Comparison of ENCODE assay signal across 15 cellular contexts in genomic region chr15:41801850-41802455, GRCh38. TPM values are rescaled to one million over a fixed set of nuclear protein-coding genes. Genes with fewer than 3 reads are reported as not detected.
DNase-seq lines count a peak whose midpoint lies in the region; ATAC-seq, FAIRE-seq and TF ChIP-seq lines count a peak whose summit lies in the region.
"Had no signal": no experiment of that assay in that cellular context is flagged by ENCODE, and none has a peak within 500 bp of the region (broad histone marks: within the 10 kb centered on the region; RNA-seq: fewer than 3 reads in every experiment).

No MANE protein-coding gene starts in this region.

- H3K9ac ChIP-seq in astrocyte (ENCODE audit: low read length), result no peak overlapping the region

- peak; percentile 37 for ATAC-seq in activated CD4-positive, alpha-beta T cell treated with anti-CD3 and anti-CD28 coated beads for 36 hours
- no peak for ATAC-seq in activated naive CD8-positive, alpha-beta T cell treated with anti-CD3 and anti-CD28 coated beads, Interleukin-2, amount 50 U/mL, for 24 hours
- no peak for ATAC-seq in GM21737 (IDR thresholded peaks at IDR 0.05; ENCODE audit: unreplicated experiment)
- ATAC-seq: A549; naive thymus-derived CD8-positive, alpha-beta T cell had no signal

- H3K27ac ChIP-seq in astrocyte (ENCODE audit: low read depth, low read length), result peak overlapping the region; percentile 13
- H3K27ac ChIP-seq: A549 had no signal

- peaks cover 8% of the 10 kb centered on the region for H3K36me3 Mint-ChIP-seq in activated CD4-positive, alpha-beta T cell treated with anti-CD3 and anti-CD28 coated beads for 36 hours (ENCODE audit: low read depth)
- H3K36me3 Mint-ChIP-seq in activated CD4-positive, alpha-beta T cell treated with anti-CD3 and anti-CD28 coated beads, Interleukin-2, amount 10 ng/mL, durations not matched to agents 24 days and 14 days (ENCODE audit: low read depth), result peaks cover 17% of the 10 kb centered on the region
- peaks cover 16% of the 10 kb centered on the region for H3K36me3 Mint-ChIP-seq in astrocyte (ENCODE audit: low read depth, unreplicated experiment)
- H3K36me3 Mint-ChIP-seq in activated naive CD8-positive, alpha-beta T cell treated with anti-CD3 and anti-CD28 coated beads, Interleukin-2, amount 50 U/mL, for 24 hours (ENCODE audit: low read depth), result peaks cover 2% of the 10 kb centered on the region

- H3K4me3 Mint-ChIP-seq in activated CD4-positive, alpha-beta T cell treated with anti-CD3 and anti-CD28 coated beads for 36 hours, result no peak overlapping the region
- no peak overlapping the region for H3K4me3 Mint-ChIP-seq in activated CD4-positive, alpha-beta T cell treated with anti-CD3 and anti-CD28 coated beads, Interleukin-2, amount 10 ng/mL, durations not matched to agents 24 days and 14 days
- no peak overlapping the region for H3K4me3 Mint-ChIP-seq in astrocyte (ENCODE audit: unreplicated experiment)
- no peak overlapping the region for H3K4me3 Mint-ChIP-seq in activated naive CD8-positive, alpha-beta T cell treated with anti-CD3 and anti-CD28 coated beads, Interleukin-2, amount 50 U/mL, for 24 hours
- H3K4me3 Mint-ChIP-seq: activated naive CD8-positive, alpha-beta T cell treated with anti-CD3 and anti-CD28 coated beads for 36 hours; CD14-positive monocyte; naive thymus-derived CD8-positive, alpha-beta T cell had no signal

- no peak for DNase-seq in activated CD4-positive, alpha-beta T cell treated with anti-CD3 and anti-CD28 coated beads for 36 hours
- no peak for DNase-seq in activated CD4-positive, alpha-beta T cell treated with anti-CD3 and anti-CD28 coated beads, Interleukin-2, amount 10 ng/mL, durations not matched to agents 24 days and 14 days
- DNase-seq in astrocyte (ENCODE audit: low read depth) (peak; percentile 64), fibroblast of pulmonary artery (ENCODE audit: low read depth) (peak; percentile 20), islet precursor cell (no peak)
- DNase-seq in activated naive CD8-positive, alpha-beta T cell treated with anti-CD3 and anti-CD28 coated beads, Interleukin-2, amount 50 U/mL, for 24 hours, result no peak
- DNase-seq in stimulated activated CD4-positive, alpha-beta T cell treated with anti-CD3 and anti-CD28 coated beads, Interleukin-4, amount 100 ng/mL, for 4 hours, result no peak
- DNase-seq: activated naive CD8-positive, alpha-beta T cell treated with anti-CD3 and anti-CD28 coated beads for 36 hours; naive thymus-derived CD8-positive, alpha-beta T cell; NCI-H1930; NCI-H510A treated with DMSO at 0.1 percent for 48 hours had no signal

- intact Hi-C loops in activated CD4-positive, alpha-beta T cell treated with anti-CD3 and anti-CD28 coated beads for 36 hours (cut with DNase I, micrococcal nuclease), result no loop called here
- intact Hi-C loops in activated CD4-positive, alpha-beta T cell treated with anti-CD3 and anti-CD28 coated beads, Interleukin-2, amount 10 ng/mL, durations not matched to agents 24 days and 14 days (cut with micrococcal nuclease), result no loop called here

- CTCF ChIA-PET in activated CD4-positive, alpha-beta T cell treated with anti-CD3 and anti-CD28 coated beads for 36 hours (lab: Charles Lee), result interaction anchor here (0.8 to 1.8 kb wide), 4 partner anchors 9 to 102 kb away, joined by 3 to 12 read pairs (median 5); partner anchors contain the start of gene MAPKBP1

- peaks cover 4% of the 10 kb centered on the region for H3K36me3 ChIP-seq in astrocyte (ENCODE audit: insufficient read depth, low read length)

- H3K4me3 ChIP-seq in astrocyte (ENCODE audit: insufficient read depth, low read depth, low read length) (no peak overlapping the region), fibroblast of pulmonary artery (replicated peaks; ENCODE audit: low read depth, low read length) (no peak overlapping the region)
- H3K4me3 ChIP-seq: A549 had no signal

- no peaks in the 10 kb centered on the region for H3K9me3 Mint-ChIP-seq in activated CD4-positive, alpha-beta T cell treated with anti-CD3 and anti-CD28 coated beads for 36 hours (ENCODE audit: low read depth)
- H3K9me3 Mint-ChIP-seq in activated CD4-positive, alpha-beta T cell treated with anti-CD3 and anti-CD28 coated beads, Interleukin-2, amount 10 ng/mL, durations not matched to agents 24 days and 14 days, result no peaks in the 10 kb centered on the region
- no peaks in the 10 kb centered on the region for H3K9me3 Mint-ChIP-seq in astrocyte (ENCODE audit: unreplicated experiment)
- H3K9me3 Mint-ChIP-seq in activated naive CD8-positive, alpha-beta T cell treated with anti-CD3 and anti-CD28 coated beads, Interleukin-2, amount 50 U/mL, for 24 hours, result no peaks in the 10 kb centered on the region
- H3K9me3 Mint-ChIP-seq: activated naive CD8-positive, alpha-beta T cell treated with anti-CD3 and anti-CD28 coated beads for 36 hours; naive thymus-derived CD8-positive, alpha-beta T cell had no signal

- no peaks in the 10 kb centered on the region for H3K27me3 Mint-ChIP-seq in activated CD4-positive, alpha-beta T cell treated with anti-CD3 and anti-CD28 coated beads for 36 hours
- no peaks in the 10 kb centered on the region for H3K27me3 Mint-ChIP-seq in activated CD4-positive, alpha-beta T cell treated with anti-CD3 and anti-CD28 coated beads, Interleukin-2, amount 10 ng/mL, durations not matched to agents 24 days and 14 days
- no peaks in the 10 kb centered on the region for H3K27me3 Mint-ChIP-seq in astrocyte (ENCODE audit: low read depth, unreplicated experiment)
- H3K27me3 Mint-ChIP-seq in activated naive CD8-positive, alpha-beta T cell treated with anti-CD3 and anti-CD28 coated beads, Interleukin-2, amount 50 U/mL, for 24 hours, result no peaks in the 10 kb centered on the region
- H3K27me3 Mint-ChIP-seq: activated naive CD8-positive, alpha-beta T cell treated with anti-CD3 and anti-CD28 coated beads for 36 hours; naive thymus-derived CD8-positive, alpha-beta T cell had no signal

- peaks cover 30% of the 10 kb centered on the region for H3K79me2 ChIP-seq in astrocyte (ENCODE audit: insufficient read depth, low read length)

- peak overlapping the region; percentile 20 for H3K4me2 ChIP-seq in astrocyte (ENCODE audit: low read length)
- H3K4me2 ChIP-seq: A549 had no signal

- FAIRE-seq in astrocyte (lab: Jason Lieb, UNC), result no peak
- FAIRE-seq: A549, islet of Langerhans had no signal

- peaks cover 17% of the 10 kb centered on the region for H3K4me1 Mint-ChIP-seq in activated CD4-positive, alpha-beta T cell treated with anti-CD3 and anti-CD28 coated beads for 36 hours
- peaks cover 12% of the 10 kb centered on the region for H3K4me1 Mint-ChIP-seq in activated CD4-positive, alpha-beta T cell treated with anti-CD3 and anti-CD28 coated beads, Interleukin-2, amount 10 ng/mL, durations not matched to agents 24 days and 14 days
- H3K4me1 Mint-ChIP-seq in astrocyte (ENCODE audit: low read depth, unreplicated experiment), result peaks cover 24% of the 10 kb centered on the region
- H3K4me1 Mint-ChIP-seq in activated naive CD8-positive, alpha-beta T cell treated with anti-CD3 and anti-CD28 coated beads, Interleukin-2, amount 50 U/mL, for 24 hours, result peaks cover 24% of the 10 kb centered on the region
- H3K4me1 Mint-ChIP-seq: CD14-positive monocyte had no signal

- H3K4me1 ChIP-seq in astrocyte (ENCODE audit: insufficient read depth, low read length), result peaks cover 15% of the 10 kb centered on the region
- H3K4me1 ChIP-seq: A549 had no signal

- POLR2A ChIA-PET in activated CD4-positive, alpha-beta T cell treated with anti-CD3 and anti-CD28 coated beads for 36 hours (lab: Charles Lee), result interaction anchor here (0.5 kb wide), 1 partner anchor 1949 kb away, joined by 5 read pairs; no protein-coding TSS in a partner anchor

- TF ChIP-seq CTCF in astrocyte (IDR thresholded peaks at IDR 0.05; ENCODE audit: insufficient read depth, low read depth, low read length) (no peak), fibroblast of pulmonary artery (IDR thresholded peaks at IDR 0.05; ENCODE audit: low read length, missing control alignments) (no peak)

- H2AFZ ChIP-seq in astrocyte (ENCODE audit: low read depth, low read length), result no peak overlapping the region

- H3K27ac Mint-ChIP-seq in activated CD4-positive, alpha-beta T cell treated with anti-CD3 and anti-CD28 coated beads for 36 hours, result no peak overlapping the region
- no peak overlapping the region for H3K27ac Mint-ChIP-seq in activated CD4-positive, alpha-beta T cell treated with anti-CD3 and anti-CD28 coated beads, Interleukin-2, amount 10 ng/mL, durations not matched to agents 24 days and 14 days
- H3K27ac Mint-ChIP-seq in astrocyte (ENCODE audit: unreplicated experiment), result no peak overlapping the region
- no peak overlapping the region for H3K27ac Mint-ChIP-seq in activated naive CD8-positive, alpha-beta T cell treated with anti-CD3 and anti-CD28 coated beads, Interleukin-2, amount 50 U/mL, for 24 hours
- H3K27ac Mint-ChIP-seq: activated naive CD8-positive, alpha-beta T cell treated with anti-CD3 and anti-CD28 coated beads for 36 hours; CD14-positive monocyte had no signal

- H4K20me1 ChIP-seq in astrocyte (ENCODE audit: insufficient read depth, low read length), result peaks cover 40% of the 10 kb centered on the region

- H3K27me3 ChIP-seq in astrocyte (ENCODE audit: insufficient read depth, low read length), result no peaks in the 10 kb centered on the region

- H3K9me3 ChIP-seq in astrocyte (ENCODE audit: insufficient read depth, low read depth, low read length), result no peaks in the 10 kb centered on the region
- H3K9me3 ChIP-seq: A549 had no signal

RNA-seq across cellular contexts. Expression of gene JMJD7, which starts 25.9 kb away (rescaled TPM):
- 10 to 100 TPM; 17.1 to 17.6 TPM for total RNA-seq in activated CD4-positive, alpha-beta T cell treated with anti-CD3 and anti-CD28 coated beads for 36 hours
- total RNA-seq in activated CD4-positive, alpha-beta T cell treated with anti-CD3 and anti-CD28 coated beads, Interleukin-2, amount 10 ng/mL, durations not matched to agents 24 days and 14 days, result 18.3 and 20.1 TPM in 2 replicates
- total RNA-seq in astrocyte, result 5.7 and 7.6 TPM in 2 replicates

RNA-seq across cellular contexts. Expression of gene MAPKBP1, which starts 27.7 kb away (rescaled TPM):
- 10 to 100 TPM; 16.1 to 19.0 TPM for total RNA-seq in activated CD4-positive, alpha-beta T cell treated with anti-CD3 and anti-CD28 coated beads for 36 hours
- 24.8 and 27.1 TPM in 2 replicates for total RNA-seq in activated CD4-positive, alpha-beta T cell treated with anti-CD3 and anti-CD28 coated beads, Interleukin-2, amount 10 ng/mL, durations not matched to agents 24 days and 14 days
- total RNA-seq in astrocyte, result 30.8 and 30.9 TPM in 2 replicates

RNA-seq across cellular contexts. Expression of gene PLA2G4B, which starts 36.7 kb away (rescaled TPM):
- total RNA-seq in activated CD4-positive, alpha-beta T cell treated with anti-CD3 and anti-CD28 coated beads for 36 hours, result 1 to 10 TPM; 5.0 to 6.9 TPM
- 8.5 and 8.8 TPM in 2 replicates for total RNA-seq in activated CD4-positive, alpha-beta T cell treated with anti-CD3 and anti-CD28 coated beads, Interleukin-2, amount 10 ng/mL, durations not matched to agents 24 days and 14 days
- total RNA-seq in astrocyte, result 1.5 and 1.8 TPM in 2 replicates

Comparison
In these comparisons a context has a peak if more than half of its experiments do, and no peak if none do; other contexts are left out.
1. DNase-seq: peak in astrocyte (single experiment) and fibroblast of pulmonary artery (single experiment); none in activated CD4-positive, alpha-beta T cell treated with anti-CD3 and anti-CD28 coated beads for 36 hours (single experiment), activated CD4-positive, alpha-beta T cell treated with anti-CD3 and anti-CD28 coated beads, Interleukin-2, amount 10 ng/mL, durations not matched to agents 24 days and 14 days (single experiment), activated naive CD8-positive, alpha-beta T cell treated with anti-CD3 and anti-CD28 coated beads, Interleukin-2, amount 50 U/mL, for 24 hours (single experiment), islet precursor cell (single experiment) and stimulated activated CD4-positive, alpha-beta T cell treated with anti-CD3 and anti-CD28 coated beads, Interleukin-4, amount 100 ng/mL, for 4 hours (0 of 2).